11 cellular contexts compared by ENCODE assay signal in genomic region chr1:243944429-243945160, GRCh38.
A peak's percentile ranks its signal among the peaks of the same experiment; 100 is the strongest.
DNase-seq lines count a peak whose midpoint lies in the region; ATAC-seq and TF ChIP-seq lines count a peak whose summit lies in the region.
"Had no signal": no experiment of that assay in that cellular context is flagged by ENCODE, and none has a peak within 500 bp of the region (broad histone marks: within the 10 kb centered on the region; RNA-seq: fewer than 3 reads in every experiment).

No MANE protein-coding gene starts in this region.

- CTCF ChIA-PET in CD4-positive, alpha-beta memory T cell (lab: Charles Lee; ENCODE audit: partially characterized antibody) = interaction anchor here (1.4 to 5.0 kb wide), 2 partner anchors 13 to 601 kb away, joined by 3 to 35 read pairs; no protein-coding TSS in a partner anchor

- DNase-seq in DMS53 (lab: John Stamatoyannopoulos, UW) (peak; percentile 81), NCI-H2171 (lab: John Stamatoyannopoulos, UW) (peak; percentile 31), dermis blood vessel endothelial cell (peak; percentile 43), kidney epithelial cell (ENCODE audit: low read depth) (peak; percentile 86), NCI-H2081 treated with DMSO at 0.1 percent for 48 hours (lab: John Stamatoyannopoulos, UW) (no peak), RKO (ENCODE audit: low spot score) (no peak)
- no peak for DNase-seq in CD4-positive, alpha-beta memory T cell
- DNase-seq: cerebellar nuclear complex; stimulated activated CD4-positive, alpha-beta T cell treated with anti-CD3 and anti-CD28 coated beads, Interleukin-2, amount 100 ng/mL, for 48 hours had no signal

- no peaks in the 10 kb centered on the region for H3K9me3 ChIP-seq in CD4-positive, alpha-beta memory T cell (ENCODE audit: control insufficient read depth in 1 of 2, low read length in 2 of 2)

- no peaks in the 10 kb centered on the region for H3K27me3 ChIP-seq in kidney epithelial cell (ENCODE audit: control insufficient read depth, insufficient read depth, low read length)
- no peaks in the 10 kb centered on the region for H3K27me3 ChIP-seq in CD4-positive, alpha-beta memory T cell (ENCODE audit: insufficient read depth, low read length)

- TF ChIP-seq CTCF in kidney epithelial cell (IDR thresholded peaks at IDR 0.05; ENCODE audit: insufficient read depth, low read length, poor library complexity, severe bottlenecking) = no peak

- H3K4me1 Mint-ChIP-seq in CD4-positive, alpha-beta memory T cell = peaks cover 0 to 3% (median 0%) of the 10 kb centered on the region in 4 donors

- no peaks in the 10 kb centered on the region for H3K9me3 Mint-ChIP-seq in CD4-positive, alpha-beta memory T cell
- H3K9me3 Mint-ChIP-seq: CD14-positive monocyte had no signal

- no peak overlapping the region for H3K27ac ChIP-seq in CD4-positive, alpha-beta memory T cell (ENCODE audit: low read depth, low read length)

- H3K36me3 Mint-ChIP-seq in CD4-positive, alpha-beta memory T cell = no peaks in the 10 kb centered on the region
- H3K36me3 Mint-ChIP-seq: CD14-positive monocyte had no signal

- no peak overlapping the region for H3K4me3 Mint-ChIP-seq in CD4-positive, alpha-beta memory T cell
- H3K4me3 Mint-ChIP-seq: CD14-positive monocyte had no signal

- intact Hi-C loops in CD4-positive, alpha-beta memory T cell (cut with micrococcal nuclease) = no loop called here

- H3K27me3 Mint-ChIP-seq in CD4-positive, alpha-beta memory T cell = peaks cover 0 to 6% of the 10 kb centered on the region in 2 donors

- ATAC-seq in GM21737 (IDR thresholded peaks at IDR 0.05; ENCODE audit: unreplicated experiment) = no peak

- no peak overlapping the region for H3K4me3 ChIP-seq in kidney epithelial cell (ENCODE audit: low read depth, low read length)
- H3K4me3 ChIP-seq in CD4-positive, alpha-beta memory T cell (ENCODE audit: low read length in 2 of 2) = no peak overlapping the region

- POLR2A ChIA-PET in CD4-positive, alpha-beta memory T cell (lab: Charles Lee; ENCODE audit: partially characterized antibody) = no interaction called here

- H3K4me1 ChIP-seq in CD4-positive, alpha-beta memory T cell (ENCODE audit: insufficient read depth, low read length) = no peaks in the 10 kb centered on the region

- H3K27ac Mint-ChIP-seq in CD4-positive, alpha-beta memory T cell = peak overlapping the region in 1 of 7 donors; percentile 2
- H3K27ac Mint-ChIP-seq: CD14-positive monocyte had no signal

- H3K36me3 ChIP-seq in kidney epithelial cell (ENCODE audit: control insufficient read depth, insufficient read depth, low read length) = no peaks in the 10 kb centered on the region
- H3K36me3 ChIP-seq in CD4-positive, alpha-beta memory T cell (ENCODE audit: insufficient read depth, low read length) = no peaks in the 10 kb centered on the region

Comparison
In these comparisons a context has a peak if more than half of its experiments do, and no peak if none do; other contexts are left out.
1. DNase-seq: peak in DMS53 (single experiment), NCI-H2171 (single experiment), dermis blood vessel endothelial cell (single experiment) and kidney epithelial cell (single experiment); none in NCI-H2081 treated with DMSO at 0.1 percent for 48 hours (single experiment), RKO (single experiment) and CD4-positive, alpha-beta memory T cell (0 of 5).